In genomic region chr4:177356191-177356590, GRCh38 we compare ENCODE assay signal across 17 cellular contexts. TPM values are rescaled to one million over a fixed set of nuclear protein-coding genes. Genes with fewer than 3 reads are reported as not detected.
DNase-seq lines count a peak whose midpoint lies in the region; FAIRE-seq and TF ChIP-seq lines count a peak whose summit lies in the region.
"Had no signal": no experiment of that assay in that cellular context is flagged by ENCODE, and none has a peak within 500 bp of the region (broad histone marks: within the 10 kb centered on the region; RNA-seq: fewer than 3 reads in every experiment).

No MANE protein-coding gene starts in this region.

- dilution Hi-C loops in keratinocyte (cut with MboI; ENCODE audit: extremely low pct_ligation_motif_present, low sequenced_read_pairs), result no loop called here

- H3K36me3 ChIP-seq in keratinocyte (ENCODE audit: control insufficient read depth in 2 of 2, extremely low read depth in 1 of 2, insufficient read depth in 2 of 2, low read length in 2 of 2), result peaks cover 0 to 3% of the 10 kb centered on the region in 2 experiments

- no peaks in the 10 kb centered on the region for H3K79me2 ChIP-seq in keratinocyte (ENCODE audit: control insufficient read depth, insufficient read depth, low read length)

- H2AFZ ChIP-seq in keratinocyte (ENCODE audit: control insufficient read depth, low read length), result no peak overlapping the region

- H3K4me1 ChIP-seq in keratinocyte (ENCODE audit: control insufficient read depth, extremely low read depth, insufficient read depth, low read length), result peaks cover 4% of the 10 kb centered on the region

- no peaks in the 10 kb centered on the region for H4K20me1 ChIP-seq in keratinocyte (ENCODE audit: control insufficient read depth, extremely low read depth, insufficient read depth, low read length)

- H3K9me3 ChIP-seq in keratinocyte (ENCODE audit: control insufficient read depth, low read depth, low read length), result no peaks in the 10 kb centered on the region
- H3K9me3 ChIP-seq: HAP-1 had no signal

- DNase-seq in ELR (ENCODE audit: low read depth) (peak; percentile 51), NCI-H1417 treated with DMSO at 0.1 percent for 48 hours (lab: John Stamatoyannopoulos, UW) (peak; percentile 77), amniotic epithelial cell (ENCODE audit: low read depth) (peak; percentile 49), keratinocyte (ENCODE audit: low read depth, low spot score) (no peak), EL (no peak), frontal cortex (ENCODE audit: low spot score in 2 of 2) (no peak), cortex of kidney (lab: John Stamatoyannopoulos, UW) (no peak)
- DNase-seq in activated naive CD4-positive, alpha-beta T cell (lab: John Stamatoyannopoulos, UW), result no peak
- DNase-seq: NCI-H1436, NCI-H2029, NCI-H2171 treated with DMSO at 0.1 percent for 48 hours, NCI-H510A treated with DMSO at 0.1 percent for 48 hours, SIG-M5 had no signal

- H3K27ac ChIP-seq in keratinocyte (ENCODE audit: control insufficient read depth, insufficient read depth, low read length), result peak overlapping the region; percentile 13
- H3K27ac ChIP-seq: C4-2B, HL-60 had no signal

- no peaks in the 10 kb centered on the region for H3K9me1 ChIP-seq in keratinocyte (ENCODE audit: control insufficient read depth, extremely low read depth, insufficient read depth, low read length)

- no peaks in the 10 kb centered on the region for H3K27me3 ChIP-seq in keratinocyte (ENCODE audit: control insufficient read depth, extremely low read depth, insufficient read depth, low read length)

- TF ChIP-seq CTCF in keratinocyte (optimal IDR thresholded peaks at IDR 0.05 in 1 of 3, IDR thresholded peaks at IDR 0.05 in 1 of 3, conservative IDR thresholded peaks at IDR 0.05 in 1 of 3; ENCODE audit: extremely low read depth in 1 of 3, insufficient read depth in 2 of 3, low read length in 3 of 3), result no peak

- H3K4me3 ChIP-seq in keratinocyte (ENCODE audit: control insufficient read depth in 2 of 3, extremely low read depth in 1 of 3, insufficient read depth in 2 of 3, low read depth in 1 of 3, low read length in 3 of 3), result no peak overlapping the region
- H3K4me3 ChIP-seq: HAP-1 had no signal

- H3K4me2 ChIP-seq in keratinocyte (ENCODE audit: control insufficient read depth, extremely low read depth, insufficient read depth, low read depth, low read length), result no peak overlapping the region

- no peak for FAIRE-seq in keratinocyte (lab: Jason Lieb, UNC)
- no peak for FAIRE-seq in frontal cortex (lab: Jason Lieb, UNC)
- FAIRE-seq: HTR-8/SVneo had no signal

- H3K9ac ChIP-seq in keratinocyte (ENCODE audit: control insufficient read depth, extremely low read depth, insufficient read depth, low read length), result no peak overlapping the region

RNA-seq across cellular contexts. Expression of gene NEIL3, which starts 46.5 kb away (rescaled TPM):
- polyA plus RNA-seq in keratinocyte, result 0.82 to 7.6 TPM (median 5.6 TPM) in 3 replicates
- polyA plus RNA-seq in keratinocyte (2011; ENCODE audit: low read depth), result not detected
- polyA plus RNA-seq in keratinocyte (2011; cell fraction: cytosol; rRNA removed), result 1.2 and 2.4 TPM in 2 replicates
- 1.0 and 1.6 TPM in 2 replicates for polyA plus RNA-seq in keratinocyte (2011; cell fraction: nucleus; rRNA removed)
- polyA plus RNA-seq in keratinocyte (2012; ENCODE audit: low replicate concordance), result 0.07 and 3.7 TPM in 2 replicates
- polyA minus RNA-seq in keratinocyte, result 0.73 to 5.8 TPM in 2 of 3 replicates, not detected in the other
- polyA minus RNA-seq in keratinocyte (2011; cell fraction: cytosol; rRNA and poly(A)+ RNA removed), result not detected
- 0.54 and 1.2 TPM in 2 replicates for polyA minus RNA-seq in keratinocyte (2011; cell fraction: nucleus; rRNA and poly(A)+ RNA removed)
- total RNA-seq in frontal cortex, result 7.3 TPM

Comparison
In these comparisons a context has a peak if more than half of its experiments do, and no peak if none do; other contexts are left out.
1. DNase-seq: peak in ELR (single experiment), NCI-H1417 treated with DMSO at 0.1 percent for 48 hours (single experiment) and amniotic epithelial cell (single experiment); none in keratinocyte (single experiment), EL (single experiment), frontal cortex (0 of 2), cortex of kidney (single experiment) and activated naive CD4-positive, alpha-beta T cell (0 of 4).